31 cellular contexts compared by ENCODE assay signal in the genomic region with DNA sequence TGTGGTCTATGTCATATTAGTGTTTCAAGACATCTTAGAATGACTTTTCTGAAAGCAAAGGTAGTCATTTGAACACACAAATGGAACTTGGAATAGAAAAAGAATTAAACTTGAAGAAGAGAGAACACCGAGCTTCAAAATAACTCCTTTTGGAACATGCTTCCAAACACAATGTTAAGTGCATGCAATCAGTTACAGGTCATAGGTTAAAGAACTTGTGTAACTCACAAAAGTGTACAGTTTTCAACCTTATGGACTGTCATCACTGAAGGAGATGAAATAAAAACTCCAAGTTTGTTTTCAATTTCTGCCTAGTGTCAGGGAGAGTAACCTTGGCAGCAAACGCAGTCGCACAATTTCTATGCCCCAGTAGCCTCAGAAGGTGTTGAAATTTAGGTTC.
"Had no signal": no experiment of that assay in that cellular context is flagged by ENCODE, and none has a peak within 500 bp of the region (broad histone marks: within the 10 kb centered on the region; RNA-seq: fewer than 3 reads in every experiment).

No MANE protein-coding gene starts in this region.

- H3K27me3 ChIP-seq: adrenal gland, cardiac muscle cell had no signal

- DNase-seq: activated B cell treated with CpG ODN at 0.5 μM for 24 hours; activated CD4-positive, alpha-beta memory T cell treated with anti-CD3 and anti-CD28 coated beads for 36 hours; activated CD4-positive, alpha-beta T cell treated with anti-CD3 and anti-CD28 coated beads for 4 hours; activated CD4-positive, alpha-beta T cell treated with anti-CD3 and anti-CD28 coated beads, Interleukin-2, amount 10 ng/mL, durations not matched to agents 24 days and 14 days; activated CD4-positive, alpha-beta T cell treated with anti-CD3 and anti-CD28 coated beads, Interleukin-2, amount 50 U/mL, for 1 hour; activated CD4-positive, alpha-beta T cell treated with anti-CD3 and anti-CD28 coated beads, Interleukin-2, amount 50 U/mL, for 4 hours; activated CD4-positive, CD25-positive, alpha-beta regulatory T cell treated with anti-CD3 and anti-CD28 coated beads, Interleukin-2, amount 50 U/mL, for 72 hours; activated CD8-positive, alpha-beta memory T cell treated with anti-CD3 and anti-CD28 coated beads, Interleukin-2, amount 50 U/mL, for 4 hours; activated CD8-positive, alpha-beta T cell treated with anti-CD3 and anti-CD28 coated beads for 36 hours; activated effector memory CD4-positive, alpha-beta T cell treated with anti-CD3 and anti-CD28 coated beads, Interleukin-2, amount 50 U/mL, for 16 hours; activated gamma-delta T cell treated with Interleukin-2 at 50 U/mL for 16 hours; activated naive CD4-positive, alpha-beta T cell; activated naive CD4-positive, alpha-beta T cell treated with anti-CD3 and anti-CD28 coated beads for 36 hours; activated naive CD4-positive, alpha-beta T cell treated with anti-CD3 and anti-CD28 coated beads, Interleukin-2, amount 50 U/mL, for 16 hours; activated naive CD8-positive, alpha-beta T cell treated with anti-CD3 and anti-CD28 coated beads for 36 hours; activated T-cell treated with anti-CD3 and anti-CD28 coated beads for 4 hours; activated T-cell treated with anti-CD3 and anti-CD28 coated beads, Interleukin-2, amount 50 U/mL, for 1 hour; activated T-cell treated with anti-CD3 and anti-CD28 coated beads, Interleukin-2, amount 50 U/mL, for 4 hours; activated T-cell treated with anti-CD3 and anti-CD28 coated beads, Interleukin-2, amount 50 U/mL, for 72 hours; adrenal gland; amniotic stem cell; aorta; caudate nucleus; T-helper 1 cell; T-helper 2 cell; T-helper 9 cell had no signal

- H3K27ac ChIP-seq: adrenal gland, cardiac muscle cell had no signal

- H3K4me1 ChIP-seq: adrenal gland had no signal

- H3K9me3 ChIP-seq: adrenal gland had no signal

- H3K4me3 ChIP-seq: adrenal gland, cardiac muscle cell had no signal

- FAIRE-seq: bronchial epithelial cell, TTC549 had no signal

- ATAC-seq: activated CD8-positive, alpha-beta T cell treated with anti-CD3 and anti-CD28 coated beads for 36 hours; activated naive CD4-positive, alpha-beta T cell treated with anti-CD3 and anti-CD28 coated beads, Interleukin-2, amount 50 U/mL, for 72 hours; activated T-cell treated with anti-CD3 and anti-CD28 coated beads, Interleukin-2, amount 50 U/mL, for 4 hours; activated T-cell treated with anti-CD3 and anti-CD28 coated beads, Interleukin-2, amount 50 U/mL, for 72 hours; activated T-helper 17 cell treated with anti-CD3 and anti-CD28 coated beads, Interleukin-2, amount 50 U/mL, for 72 hours had no signal

- H3K36me3 ChIP-seq: adrenal gland, cardiac muscle cell had no signal
